ENCODE assay signal across 18 cellular contexts in the genomic region with DNA sequence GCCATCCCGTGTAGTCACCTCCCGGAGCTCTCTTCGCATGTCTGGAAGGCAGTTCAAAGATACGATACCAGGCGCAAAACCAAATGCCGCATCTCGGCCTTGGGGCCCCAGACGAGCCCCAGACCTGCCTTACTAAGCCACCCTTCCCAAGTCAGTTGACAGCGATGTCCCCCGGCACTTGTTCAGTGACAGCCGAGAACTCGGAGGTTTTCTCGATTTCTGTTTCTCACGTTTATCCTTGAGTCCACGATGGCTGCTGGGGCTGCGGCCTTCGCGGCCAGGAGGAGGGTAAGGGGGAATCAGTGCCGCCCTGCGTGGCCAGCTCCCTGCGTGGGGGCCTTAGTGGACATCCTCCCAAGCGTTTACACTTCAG. TPM values are rescaled to one million over a fixed set of nuclear protein-coding genes. Genes with fewer than 3 reads are reported as not detected.
A peak's percentile ranks its signal among the peaks of the same experiment; 100 is the strongest.
DNase-seq lines count a peak whose midpoint lies in the region; ATAC-seq and TF ChIP-seq lines count a peak whose summit lies in the region.
"Had no signal": no experiment of that assay in that cellular context is flagged by ENCODE, and none has a peak within 500 bp of the region (broad histone marks: within the 10 kb centered on the region; RNA-seq: fewer than 3 reads in every experiment).

No MANE protein-coding gene starts in this region.

- POLR2A ChIA-PET in activated CD8-positive, alpha-beta T cell treated with anti-CD3 and anti-CD28 coated beads for 36 hours (lab: Charles Lee), result no interaction called here

- intact Hi-C loops in activated CD8-positive, alpha-beta T cell treated with anti-CD3 and anti-CD28 coated beads for 36 hours (cut with micrococcal nuclease), result no loop called here
- intact Hi-C loops in left lung (cut with DNase I), result no loop called here

- peaks cover 0 to 58% of the 10 kb centered on the region in 2 donors for H3K36me3 ChIP-seq in left lung

- no peak overlapping the region for H3K4me3 ChIP-seq in left lung
- H3K4me3 ChIP-seq: BLaER1 treated with 17β-estradiol and CSF1 and Interleukin-3, amounts not matched to agents 10 nM and 100 nM; tibial artery had no signal

- no peaks in the 10 kb centered on the region for H3K27me3 ChIP-seq in left lung
- H3K27me3 ChIP-seq: BLaER1 treated with 17β-estradiol and CSF1 and Interleukin-3, amounts not matched to agents 10 nM and 100 nM; tibial artery had no signal

- peaks cover 0 to 4% of the 10 kb centered on the region in 2 donors for H3K36me3 Mint-ChIP-seq in activated naive CD4-positive, alpha-beta T cell treated with anti-CD3 and anti-CD28 coated beads, Interleukin-2, amount 50 U/mL, for 72 hours
- peaks cover 23% of the 10 kb centered on the region for H3K36me3 Mint-ChIP-seq in activated CD8-positive, alpha-beta T cell treated with anti-CD3 and anti-CD28 coated beads for 36 hours (ENCODE audit: low read depth)
- peaks cover 73% of the 10 kb centered on the region for H3K36me3 Mint-ChIP-seq in stimulated activated effector memory CD8-positive, alpha-beta T cell treated with anti-CD3 and anti-CD28 coated beads, Interleukin-12 subunit alpha, Interleukin-12 subunit beta, amount 100 ng/mL, for 72 hours

- H3K27ac Mint-ChIP-seq in activated naive CD4-positive, alpha-beta T cell treated with anti-CD3 and anti-CD28 coated beads, Interleukin-2, amount 50 U/mL, for 72 hours, result peak overlapping the region; percentile 55 to 75
- peak overlapping the region; percentile 63 for H3K27ac Mint-ChIP-seq in activated CD8-positive, alpha-beta T cell treated with anti-CD3 and anti-CD28 coated beads for 36 hours
- H3K27ac Mint-ChIP-seq in stimulated activated effector memory CD8-positive, alpha-beta T cell treated with anti-CD3 and anti-CD28 coated beads, Interleukin-12 subunit alpha, Interleukin-12 subunit beta, amount 100 ng/mL, for 72 hours, result peak overlapping the region; percentile 94

- H3K4me1 ChIP-seq in left lung, result peaks cover 0 to 69% of the 10 kb centered on the region in 2 donors

- H3K4me3 Mint-ChIP-seq in activated CD8-positive, alpha-beta T cell treated with anti-CD3 and anti-CD28 coated beads for 36 hours, result no peak overlapping the region
- H3K4me3 Mint-ChIP-seq in stimulated activated effector memory CD8-positive, alpha-beta T cell treated with anti-CD3 and anti-CD28 coated beads, Interleukin-12 subunit alpha, Interleukin-12 subunit beta, amount 100 ng/mL, for 72 hours, result peak overlapping the region; percentile 42
- H3K4me3 Mint-ChIP-seq: activated T-cell treated with anti-CD3 and anti-CD28 coated beads, Interleukin-2, amount 50 U/mL, for 4 hours had no signal

- H3K4me1 Mint-ChIP-seq in activated CD8-positive, alpha-beta T cell treated with anti-CD3 and anti-CD28 coated beads for 36 hours (ENCODE audit: low read depth), result peaks cover 56% of the 10 kb centered on the region
- H3K4me1 Mint-ChIP-seq in stimulated activated effector memory CD8-positive, alpha-beta T cell treated with anti-CD3 and anti-CD28 coated beads, Interleukin-12 subunit alpha, Interleukin-12 subunit beta, amount 100 ng/mL, for 72 hours, result peaks cover 85% of the 10 kb centered on the region

- peak in 1 of 2 donors; percentile 44 for DNase-seq in activated naive CD4-positive, alpha-beta T cell treated with anti-CD3 and anti-CD28 coated beads, Interleukin-2, amount 50 U/mL, for 72 hours (ENCODE audit: low spot score in 2 of 2)
- no peak for DNase-seq in activated naive CD4-positive, alpha-beta T cell (lab: John Stamatoyannopoulos, UW)
- no peak for DNase-seq in activated CD8-positive, alpha-beta T cell treated with anti-CD3 and anti-CD28 coated beads for 36 hours
- peak; percentile 25 to 62 for DNase-seq in left lung
- DNase-seq in stimulated activated effector memory CD8-positive, alpha-beta T cell treated with anti-CD3 and anti-CD28 coated beads, Interleukin-12 subunit alpha, Interleukin-12 subunit beta, amount 100 ng/mL, for 72 hours (ENCODE audit: low spot score in 2 of 2), result no peak
- no peak for DNase-seq in NCI-H128 (lab: John Stamatoyannopoulos, UW; ENCODE audit: unreplicated experiment)
- no peak for DNase-seq in GDM1 (lab: John Stamatoyannopoulos, UW)
- no peak for DNase-seq in iPS-NIHi11 (ENCODE audit: low spot score)
- DNase-seq: activated T-cell treated with anti-CD3 and anti-CD28 coated beads, Interleukin-2, amount 50 U/mL, for 4 hours; central memory CD4-positive, alpha-beta T cell; DMS79 treated with DMSO at 0.1 percent for 48 hours; glutamatergic neuron; naive B cell; NCI-H146; NCI-H774; tibial artery had no signal

- H3K27ac ChIP-seq in left lung, result no peak overlapping the region
- H3K27ac ChIP-seq: tibial artery had no signal

- H3K9me3 ChIP-seq in left lung, result no peaks in the 10 kb centered on the region
- H3K9me3 ChIP-seq: tibial artery had no signal

- no peak for TF ChIP-seq CTCF in activated CD8-positive, alpha-beta T cell treated with anti-CD3 and anti-CD28 coated beads for 36 hours (IDR thresholded peaks at IDR 0.05)
- TF ChIP-seq CTCF in left lung (IDR thresholded peaks at IDR 0.05), result no peak

- H3K9me3 Mint-ChIP-seq in activated naive CD4-positive, alpha-beta T cell treated with anti-CD3 and anti-CD28 coated beads, Interleukin-2, amount 50 U/mL, for 72 hours, result no peaks in the 10 kb centered on the region
- no peaks in the 10 kb centered on the region for H3K9me3 Mint-ChIP-seq in activated CD8-positive, alpha-beta T cell treated with anti-CD3 and anti-CD28 coated beads for 36 hours
- no peaks in the 10 kb centered on the region for H3K9me3 Mint-ChIP-seq in stimulated activated effector memory CD8-positive, alpha-beta T cell treated with anti-CD3 and anti-CD28 coated beads, Interleukin-12 subunit alpha, Interleukin-12 subunit beta, amount 100 ng/mL, for 72 hours
- H3K9me3 Mint-ChIP-seq: activated T-cell treated with anti-CD3 and anti-CD28 coated beads, Interleukin-2, amount 50 U/mL, for 4 hours; naive B cell had no signal

- no peak for ATAC-seq in activated naive CD4-positive, alpha-beta T cell treated with anti-CD3 and anti-CD28 coated beads, Interleukin-2, amount 50 U/mL, for 72 hours
- no peak for ATAC-seq in activated CD8-positive, alpha-beta T cell treated with anti-CD3 and anti-CD28 coated beads for 36 hours
- ATAC-seq in left lung, result no peak
- ATAC-seq in stimulated activated effector memory CD8-positive, alpha-beta T cell treated with anti-CD3 and anti-CD28 coated beads, Interleukin-12 subunit alpha, Interleukin-12 subunit beta, amount 100 ng/mL, for 72 hours, result no peak
- ATAC-seq: activated T-cell treated with anti-CD3 and anti-CD28 coated beads, Interleukin-2, amount 50 U/mL, for 4 hours; Panc1 had no signal

- no peaks in the 10 kb centered on the region for H3K27me3 Mint-ChIP-seq in activated CD8-positive, alpha-beta T cell treated with anti-CD3 and anti-CD28 coated beads for 36 hours
- H3K27me3 Mint-ChIP-seq: naive B cell had no signal

- CTCF ChIA-PET in activated CD8-positive, alpha-beta T cell treated with anti-CD3 and anti-CD28 coated beads for 36 hours (lab: Charles Lee), result no interaction called here

RNA-seq across cellular contexts. Expression of gene MAEA, which starts 7.3 kb away (rescaled TPM):
- total RNA-seq in activated naive CD4-positive, alpha-beta T cell treated with anti-CD3 and anti-CD28 coated beads, Interleukin-2, amount 50 U/mL, for 72 hours, result 10 to 100 TPM; 42.8 to 50.1 TPM
- 10 to 100 TPM; 32.3 to 37.0 TPM for total RNA-seq in activated CD8-positive, alpha-beta T cell treated with anti-CD3 and anti-CD28 coated beads for 36 hours
- 10 to 100 TPM; 43.8 to 56.3 TPM for total RNA-seq in left lung

RNA-seq across cellular contexts. Expression of gene CTBP1, which starts 48.1 kb away (rescaled TPM):
- 100 to 1,000 TPM in 1 of 2 donors, 10 to 100 TPM in 1; 74.7 to 177 TPM for total RNA-seq in activated naive CD4-positive, alpha-beta T cell treated with anti-CD3 and anti-CD28 coated beads, Interleukin-2, amount 50 U/mL, for 72 hours
- 100 to 1,000 TPM; 136 TPM for total RNA-seq in activated CD8-positive, alpha-beta T cell treated with anti-CD3 and anti-CD28 coated beads for 36 hours
- 100 to 1,000 TPM; 146 to 167 TPM for total RNA-seq in left lung

RNA-seq across cellular contexts. Expression of gene UVSSA, which starts 50.0 kb away (rescaled TPM):
- 10 to 100 TPM; 19.1 to 23.8 TPM for total RNA-seq in activated naive CD4-positive, alpha-beta T cell treated with anti-CD3 and anti-CD28 coated beads, Interleukin-2, amount 50 U/mL, for 72 hours
- total RNA-seq in activated CD8-positive, alpha-beta T cell treated with anti-CD3 and anti-CD28 coated beads for 36 hours, result 10 to 100 TPM; 18.6 to 20.2 TPM
- 10 to 100 TPM; 33.0 to 36.6 TPM for total RNA-seq in left lung

Comparison
In these comparisons a context has a peak if more than half of its experiments do, and no peak if none do; other contexts are left out.
1. DNase-seq: peak in left lung (2 of 2); none in activated naive CD4-positive, alpha-beta T cell (0 of 4), activated CD8-positive, alpha-beta T cell treated with anti-CD3 and anti-CD28 coated beads for 36 hours (single experiment), stimulated activated effector memory CD8-positive, alpha-beta T cell treated with anti-CD3 and anti-CD28 coated beads, Interleukin-12 subunit alpha, Interleukin-12 subunit beta, amount 100 ng/mL, for 72 hours (0 of 2), NCI-H128 (single experiment), GDM1 (single experiment) and iPS-NIHi11 (single experiment).
2. Peak in every context shown above with its lines, with median percentiles within 50 percentile points of each other: H3K27ac Mint-ChIP-seq.